Comparison of ENCODE assay signal across 1 cellular context in genomic region chr4:132334081-132334480, GRCh38.
TF ChIP-seq lines count a peak whose summit lies in the region.

No MANE protein-coding gene starts in this region.

TF ChIP-seq in IMR-90, 13 proteins besides CTCF, POLR2A, EP300 and RAD21 (continued from another document):
- TF ChIP-seq ELK1 (IDR thresholded peaks at IDR 0.05; ENCODE audit: borderline replicate concordance, low read depth, low read length), result no peak
- TF ChIP-seq CEBPB (IDR thresholded peaks at IDR 0.05; ENCODE audit: low read depth, low read length), result no peak
- TF ChIP-seq USF2 (IDR thresholded peaks at IDR 0.05; ENCODE audit: low read depth, low read length), result no peak
- no peak for TF ChIP-seq CHD1 (IDR thresholded peaks at IDR 0.05; ENCODE audit: low read depth, low read length)
- no peak for TF ChIP-seq SMC3 (IDR thresholded peaks at IDR 0.05; ENCODE audit: low read depth, low read length)
- TF ChIP-seq RCOR1 (IDR thresholded peaks at IDR 0.05; ENCODE audit: insufficient replicate concordance, low read length), result no peak
- no peak for TF ChIP-seq NFE2L2 (IDR thresholded peaks at IDR 0.05; ENCODE audit: low read depth, low read length)
